14 cellular contexts compared by ENCODE assay signal in genomic region chr20:7742479-7742878, GRCh38.
DNase-seq lines count a peak whose midpoint lies in the region; ATAC-seq and TF ChIP-seq lines count a peak whose summit lies in the region.
"Had no signal": no experiment of that assay in that cellular context is flagged by ENCODE, and none has a peak within 500 bp of the region (broad histone marks: within the 10 kb centered on the region; RNA-seq: fewer than 3 reads in every experiment).

No MANE protein-coding gene starts in this region.

- no peak for TF ChIP-seq CTCF in PC-3 (conservative IDR thresholded peaks at IDR 0.05; ENCODE audit: low read depth, low read length)
- TF ChIP-seq CTCF in smooth muscle cell (IDR thresholded peaks at IDR 0.05; ENCODE audit: borderline replicate concordance, insufficient read depth, poor library complexity, severe bottlenecking), result no peak
- no peak for TF ChIP-seq CTCF in mesothelial cell of epicardium (IDR thresholded peaks at IDR 0.05; ENCODE audit: unreplicated experiment)
- TF ChIP-seq CTCF in upper lobe of left lung (IDR thresholded peaks at IDR 0.05), result no peak

- BruUV-seq in PC-3 (replicated peaks; lab: Mats Ljungman, UMichigan), result no TSS peak

- H3K36me3 Mint-ChIP-seq in mesothelial cell of epicardium, result no peaks in the 10 kb centered on the region

- 47% methylated on average over 2 of the region's 2 CpGs for WGBS in smooth muscle cell (ENCODE audit: low lambda C conversion rate)
- 90 to 100% methylated on average over 2 of the region's 2 CpGs for WGBS in upper lobe of left lung, 2 donors

- H3K4me1 Mint-ChIP-seq in mesothelial cell of epicardium, result no peaks in the 10 kb centered on the region
- H3K4me1 Mint-ChIP-seq: activated B cell treated with CpG ODN at 0.5 μM for 24 hours, GM23338 had no signal

- H4K20me1 ChIP-seq in PC-3 (ENCODE audit: low read length) (no peaks in the 10 kb centered on the region), smooth muscle cell (ENCODE audit: low read depth) (no peaks in the 10 kb centered on the region)

- ATAC-seq in PC-3 (peak; percentile 98), upper lobe of left lung (ENCODE audit: low FRiP score in 2 of 2) (no peak), GM19035 (IDR thresholded peaks at IDR 0.05; ENCODE audit: unreplicated experiment) (no peak)
- ATAC-seq: GM23338 had no signal

- TF ChIP-seq EP300 in upper lobe of left lung (IDR thresholded peaks at IDR 0.05), result no peak

- H3K36me3 ChIP-seq in PC-3 (ENCODE audit: low read depth, low read length), result no peaks in the 10 kb centered on the region
- no peaks in the 10 kb centered on the region for H3K36me3 ChIP-seq in smooth muscle cell (ENCODE audit: low read depth)
- H3K36me3 ChIP-seq in upper lobe of left lung, result no peaks in the 10 kb centered on the region
- H3K36me3 ChIP-seq: transverse colon had no signal

- intact Hi-C loops in PC-3 (cut with micrococcal nuclease), result no loop called here

- no peak overlapping the region for H3K4me3 Mint-ChIP-seq in mesothelial cell of epicardium
- H3K4me3 Mint-ChIP-seq: activated B cell treated with CpG ODN at 0.5 μM for 24 hours, GM23338 had no signal

- H3K27me3 ChIP-seq in PC-3 (ENCODE audit: low read length), result no peaks in the 10 kb centered on the region
- H3K27me3 ChIP-seq in smooth muscle cell (ENCODE audit: low read depth), result no peaks in the 10 kb centered on the region
- H3K27me3 ChIP-seq in upper lobe of left lung, result no peaks in the 10 kb centered on the region
- H3K27me3 ChIP-seq: transverse colon had no signal

- H3K9me2 ChIP-seq in PC-3 (replicated peaks; ENCODE audit: low read length), result no peaks in the 10 kb centered on the region

- H3K79me2 ChIP-seq in PC-3 (ENCODE audit: low read length), result no peaks in the 10 kb centered on the region
- H3K79me2 ChIP-seq in smooth muscle cell (ENCODE audit: low read depth), result no peaks in the 10 kb centered on the region

- H3K9me3 ChIP-seq in PC-3 (ENCODE audit: low read length) (no peaks in the 10 kb centered on the region), smooth muscle cell (replicated peaks; ENCODE audit: low read depth) (no peaks in the 10 kb centered on the region), upper lobe of left lung (peaks cover 0 to 7% (median 0%) of the 10 kb centered on the region in 4 donors)
- H3K9me3 ChIP-seq: transverse colon had no signal

- no peak overlapping the region for H3K9ac ChIP-seq in PC-3 (ENCODE audit: low read length)
- no peak overlapping the region for H3K9ac ChIP-seq in smooth muscle cell (ENCODE audit: low read depth)

- DNase-seq in NCI-H748 (lab: John Stamatoyannopoulos, UW; ENCODE audit: unreplicated experiment), result peak; percentile 61
- DNase-seq in NCI-H748 treated with DMSO at 0.1 percent for 48 hours (lab: John Stamatoyannopoulos, UW), result no peak
- DNase-seq in PC-3, result peak; percentile 78
- peak; percentile 50 for DNase-seq in fibroblast of gingiva (ENCODE audit: low read depth)
- DNase-seq in smooth muscle cell (lab: John Stamatoyannopoulos, UW; ENCODE audit: unreplicated experiment), result no peak
- DNase-seq in mesothelial cell of epicardium (ENCODE audit: low spot score in 2 of 2, unreplicated experiment in 2 of 2), result no peak
- no peak for DNase-seq in upper lobe of left lung
- DNase-seq: activated B cell treated with CpG ODN at 0.5 μM for 24 hours; NCI-H526; nucleus accumbens; stimulated activated CD4-positive, alpha-beta T cell treated with anti-CD3 and anti-CD28 coated beads, Interleukin-15, amount 100 ng/mL, for 24 hours; transverse colon had no signal

- no peak overlapping the region for H2AFZ ChIP-seq in PC-3 (ENCODE audit: low read length)
- no peak overlapping the region for H2AFZ ChIP-seq in smooth muscle cell (ENCODE audit: low read depth)
- H2AFZ ChIP-seq: GM23338 had no signal

- CTCF ChIA-PET in PC-3 (lab: Charles Lee), result interaction anchor here (0.5 kb wide), 1 partner anchor 117 kb away, joined by 4 read pairs; no protein-coding TSS in a partner anchor

- POLR2A ChIA-PET in PC-3 (lab: Charles Lee; ENCODE audit: unreplicated experiment), result no interaction called here

- H3K27me3 Mint-ChIP-seq in mesothelial cell of epicardium (ENCODE audit: low read depth), result no peaks in the 10 kb centered on the region
- H3K27me3 Mint-ChIP-seq: activated B cell treated with CpG ODN at 0.5 μM for 24 hours had no signal

- peak overlapping the region; percentile 52 for H3K4me2 ChIP-seq in PC-3 (ENCODE audit: low read length)
- H3K4me2 ChIP-seq in smooth muscle cell, result peak overlapping the region; percentile 39
- H3K4me2 ChIP-seq: GM23338 had no signal

- H3K27ac Mint-ChIP-seq in mesothelial cell of epicardium, result no peak overlapping the region
- H3K27ac Mint-ChIP-seq: activated B cell treated with CpG ODN at 0.5 μM for 24 hours, GM23338 had no signal

- no peak overlapping the region for H3K4me3 ChIP-seq in PC-3 (ENCODE audit: low read length)
- H3K4me3 ChIP-seq in smooth muscle cell, result no peak overlapping the region
- no peak overlapping the region for H3K4me3 ChIP-seq in upper lobe of left lung
- H3K4me3 ChIP-seq: GM23338, transverse colon had no signal

- H3K9me3 Mint-ChIP-seq in mesothelial cell of epicardium, result peaks cover 12% of the 10 kb centered on the region
- H3K9me3 Mint-ChIP-seq: activated B cell treated with CpG ODN at 0.5 μM for 24 hours, GM23338 had no signal

- H3K4me1 ChIP-seq in PC-3 (ENCODE audit: insufficient read depth, low read length) (peaks cover 16% of the 10 kb centered on the region), smooth muscle cell (ENCODE audit: low read depth) (no peaks in the 10 kb centered on the region), upper lobe of left lung (no peaks in the 10 kb centered on the region)
- H3K4me1 ChIP-seq: transverse colon had no signal

- H3F3A ChIP-seq in PC-3 (ENCODE audit: low read length, unreplicated experiment) (no peaks in the 10 kb centered on the region), smooth muscle cell (ENCODE audit: low read depth) (no peaks in the 10 kb centered on the region)

- no peak for TF ChIP-seq POLR2A in upper lobe of left lung (IDR thresholded peaks at IDR 0.05)

- 0 out of 2 replicates have a peak overlapping the region, but pooled peaks have one; percentile 9 for H3K27ac ChIP-seq in PC-3 (ENCODE audit: low read length)
- H3K27ac ChIP-seq in smooth muscle cell (ENCODE audit: low read depth), result peak overlapping the region; percentile 19
- no peak overlapping the region for H3K27ac ChIP-seq in upper lobe of left lung
- H3K27ac ChIP-seq: transverse colon had no signal

Comparison
In these comparisons a context has a peak if more than half of its experiments do, and no peak if none do; other contexts are left out.
1. DNase-seq: peak in NCI-H748 (single experiment), PC-3 (single experiment) and fibroblast of gingiva (single experiment); none in NCI-H748 treated with DMSO at 0.1 percent for 48 hours (single experiment), smooth muscle cell (single experiment), mesothelial cell of epicardium (0 of 2) and upper lobe of left lung (0 of 2).
2. H3K27ac ChIP-seq: peak in PC-3 (single experiment) and smooth muscle cell (single experiment); none in upper lobe of left lung (0 of 4).